Comparison of ENCODE assay signal across 8 cellular contexts in genomic region chr9:89178162-89179120, GRCh38. TPM values are rescaled to one million over a fixed set of nuclear protein-coding genes. Genes with fewer than 3 reads are reported as not detected.
DNase-seq lines count a peak whose midpoint lies in the region; ATAC-seq, FAIRE-seq and TF ChIP-seq lines count a peak whose summit lies in the region.
"Had no signal": no experiment of that assay in that cellular context is flagged by ENCODE, and none has a peak within 500 bp of the region (broad histone marks: within the 10 kb centered on the region; RNA-seq: fewer than 3 reads in every experiment).

Gene SHC3, minus strand, starts transcription at chr9:89178818. Its CDS starts 358 bp downstream, at chr9:89178460.

- no peaks in the 10 kb centered on the region for H3K9me3 Mint-ChIP-seq in WTC11

- peak within 1 kb of the TSS; percentile 93 for H3K27ac ChIP-seq in HCT116 (ENCODE audit: low read depth, low read length)
- no peak within 1 kb of the TSS for H3K27ac ChIP-seq in skeletal muscle tissue (ENCODE audit: low read depth, low read length)

- ATAC-seq in HCT116 (no peak), WTC11 (peak; percentile 24)

- POLR2A ChIA-PET in HCT116 (lab: Charles Lee) (no interaction called here), WTC11 (lab: Charles Lee) (interaction anchor here (1.3 kb wide), 1 partner anchor 34 kb away, joined by 3 read pairs; no protein-coding TSS in a partner anchor)

- no peaks in the 10 kb centered on the region for H4K20me1 ChIP-seq in HCT116 (ENCODE audit: insufficient read depth)

- H3K4me3 Mint-ChIP-seq in WTC11: peak within 1 kb of the TSS; percentile 77

- peak within 1 kb of the TSS; percentile 34 to 51 for H3K4me3 ChIP-seq in HCT116 (replicated peaks in 1 of 2; ENCODE audit: low read depth in 1 of 2, low read length in 2 of 2)
- peak within 1 kb of the TSS; percentile 66 to 78 (median 77) for H3K4me3 ChIP-seq in skeletal muscle tissue (ENCODE audit: low read length in 3 of 3)

- H3K4me1 Mint-ChIP-seq in WTC11: peaks cover 54% of the 10 kb centered on the region

- H3K4me1 ChIP-seq in HCT116 (ENCODE audit: control insufficient read depth in 1 of 2, insufficient read depth in 2 of 2, low read length in 2 of 2) (peaks cover 23% of the 10 kb centered on the region in 2 experiments; a peak in 3 of 4 replicates), skeletal muscle tissue (ENCODE audit: control insufficient read depth in 3 of 3, insufficient read depth in 3 of 3, low read length in 3 of 3) (peaks cover 22 to 27% (median 24%) of the 10 kb centered on the region in 3 donors)

- FAIRE-seq in H54 (lab: Jason Lieb, UNC): no peak

- no peak for TF ChIP-seq RAD21 in HCT116 (IDR thresholded peaks at IDR 0.05; ENCODE audit: low read depth)

- no peaks in the 10 kb centered on the region for H3K79me2 ChIP-seq in HCT116 (ENCODE audit: insufficient read depth, low read length)

- BruUV-seq in HCT116 (replicated peaks; lab: Mats Ljungman, UMichigan): no TSS peak

- TF ChIP-seq POLR2A in HCT116 (IDR thresholded peaks at IDR 0.05; ENCODE audit: borderline replicate concordance, extremely low read depth, insufficient read depth, insufficient read length): no peak
- no peak for TF ChIP-seq POLR2A in H54 (IDR thresholded peaks at IDR 0.05; ENCODE audit: low read depth, low read length)

- intact Hi-C loops in HCT116 (cut with micrococcal nuclease): no loop called here

- H3K9ac ChIP-seq in HCT116 (ENCODE audit: low read length): peak within 1 kb of the TSS; percentile 53
- peak within 1 kb of the TSS; percentile 55 to 76 (median 65) for H3K9ac ChIP-seq in skeletal muscle tissue (ENCODE audit: low read depth in 1 of 3, low read length in 3 of 3)

- TF ChIP-seq CTCF in HCT116 (IDR thresholded peaks at IDR 0.05 in 2 of 3, conservative IDR thresholded peaks at IDR 0.05 in 1 of 3; ENCODE audit: borderline replicate concordance in 1 of 3, insufficient read depth in 1 of 3, low read depth in 2 of 3, low read length in 2 of 3): no peak
- no peak for TF ChIP-seq CTCF in WTC11 (IDR thresholded peaks at IDR 0.05)

- DNase-seq in HCT116 (ENCODE audit: low read depth, low spot score): no peak
- DNase-seq in WTC11 (ENCODE audit: low spot score): peak; percentile 54
- peak; percentile 41 for DNase-seq in iPS DF 4.7 (ENCODE audit: extremely low read depth, low spot score)
- DNase-seq in stimulated activated CD4-positive, alpha-beta T cell treated with anti-CD3 and anti-CD28 coated beads, Interleukin-4, amount 100 ng/mL, for 4 hours: no peak
- no peak for DNase-seq in NCI-H1105 treated with DMSO at 0.1 percent for 48 hours (lab: John Stamatoyannopoulos, UW)
- DNase-seq in H54 (ENCODE audit: insufficient read length, low spot score): no peak

- H3K27me3 ChIP-seq in HCT116 (ENCODE audit: insufficient read depth, low read length) (no peaks in the 10 kb centered on the region), skeletal muscle tissue (ENCODE audit: control insufficient read depth in 3 of 3, insufficient read depth in 3 of 3, low read length in 3 of 3) (peaks cover 24 to 35% (median 31%) of the 10 kb centered on the region in 3 donors)

- CTCF ChIA-PET in HCT116 (lab: Charles Lee) (no interaction called here), WTC11 (lab: Charles Lee) (interaction anchor here (1.3 to 1.9 kb wide), 2 partner anchors 55 to 101 kb away, joined by 4 to 6 read pairs; no protein-coding TSS in a partner anchor)

- H3K4me2 ChIP-seq in HCT116 (ENCODE audit: low read length): peak within 1 kb of the TSS; percentile 76

- H3K9me3 ChIP-seq in HCT116 (ENCODE audit: control insufficient read depth in 1 of 2, insufficient read depth in 1 of 2, low read depth in 1 of 2, low read length in 2 of 2) (no peaks in the 10 kb centered on the region), skeletal muscle tissue (ENCODE audit: control insufficient read depth in 3 of 3, low read length in 3 of 3) (no peaks in the 10 kb centered on the region)

- RAD21 ChIA-PET in HCT116 (lab: Charles Lee; ENCODE audit: low non-redundant PET in 1 of 2, low total read pairs in 2 of 2, uncharacterized antibody in 2 of 2, unreplicated experiment in 2 of 2): no interaction called here

- no peaks in the 10 kb centered on the region for H3K36me3 Mint-ChIP-seq in WTC11

- peak within 1 kb of the TSS; percentile 99 for H3K27ac Mint-ChIP-seq in WTC11

- no peaks in the 10 kb centered on the region for H3K9me2 ChIP-seq in HCT116 (ENCODE audit: insufficient read depth)

- no peaks in the 10 kb centered on the region for H3K36me3 ChIP-seq in HCT116 (ENCODE audit: control insufficient read depth in 1 of 2, insufficient read depth in 2 of 2, low read length in 2 of 2)
- no peaks in the 10 kb centered on the region for H3K36me3 ChIP-seq in skeletal muscle tissue (ENCODE audit: control insufficient read depth in 3 of 3, insufficient read depth in 3 of 3, low read length in 3 of 3)

- H3K27me3 Mint-ChIP-seq in WTC11 (ENCODE audit: low read depth): peaks cover 22% of the 10 kb centered on the region

- peak within 1 kb of the TSS; percentile 72 for H2AFZ ChIP-seq in HCT116 (ENCODE audit: low read depth, low read length, poor library complexity, severe bottlenecking)

TF ChIP-seq in HCT116, 20 proteins besides CTCF, POLR2A, EP300 and RAD21 (continues in another document):
- no peak for TF ChIP-seq JUND (IDR thresholded peaks at IDR 0.05)
- TF ChIP-seq MAX (IDR thresholded peaks at IDR 0.05): no peak
- no peak for TF ChIP-seq ZNF274 (IDR thresholded peaks at IDR 0.05; ENCODE audit: low read depth, low read length)
- TF ChIP-seq EZH2 (IDR thresholded peaks at IDR 0.05): no peak
- TF ChIP-seq ZBTB33 (IDR thresholded peaks at IDR 0.05; ENCODE audit: extremely low read depth, insufficient replicate concordance, low read length): no peak
- TF ChIP-seq ATF3 (IDR thresholded peaks at IDR 0.05): no peak
- TF ChIP-seq SP1 (IDR thresholded peaks at IDR 0.05; ENCODE audit: low read depth): no peak
- no peak for TF ChIP-seq EZH2phosphoT487 (IDR thresholded peaks at IDR 0.05; ENCODE audit: borderline replicate concordance)
- TF ChIP-seq CEBPB (IDR thresholded peaks at IDR 0.05; ENCODE audit: low read depth): no peak

TF ChIP-seq in WTC11, 78 proteins besides CTCF, POLR2A, EP300 and RAD21 (continues in another document):
- TF ChIP-seq IRF1 (CRISPR knock-in tag; IDR thresholded peaks at IDR 0.05) (peak; percentile 57; the same call in 1 of the 2 replicates), ETV6 (CRISPR knock-in tag; IDR thresholded peaks at IDR 0.05) (peak; percentile 55; the same call in 1 of the 2 replicates), CDX4 (CRISPR knock-in tag; IDR thresholded peaks at IDR 0.05; ENCODE audit: borderline replicate concordance) (no peak), ZNF219 (CRISPR knock-in tag; IDR thresholded peaks at IDR 0.05; ENCODE audit: borderline replicate concordance) (0 out of 2 replicates have a peak, but pooled peaks have one; percentile 30), TEAD4 (CRISPR knock-in tag; IDR thresholded peaks at IDR 0.05) (0 out of 2 replicates have a peak, but pooled peaks have one; percentile 45), NR1H2 (CRISPR knock-in tag; IDR thresholded peaks at IDR 0.05) (no peak), PRRX2 (CRISPR knock-in tag; IDR thresholded peaks at IDR 0.05) (no peak), NR3C1 (CRISPR knock-in tag; conservative IDR thresholded peaks at IDR 0.05; ENCODE audit: low read depth) (no peak), ZNF121 (CRISPR knock-in tag; IDR thresholded peaks at IDR 0.05) (peak; percentile 97), ERG (CRISPR knock-in tag; IDR thresholded peaks at IDR 0.05) (no peak), E2F1 (CRISPR knock-in tag; IDR thresholded peaks at IDR 0.05) (0 out of 2 replicates have a peak, but pooled peaks have one; percentile 11)

RNA-seq across cellular contexts. Expression of gene SHC3, which starts in this region (rescaled TPM):
- total RNA-seq in HCT116 (2021; ENCODE audit: unreplicated experiment) (0.27 TPM), WTC11 (2021) (4.2 to 5.1 TPM (median 4.9 TPM) in 3 replicates), skeletal muscle tissue (0.52 TPM)
- polyA plus RNA-seq in HCT116 (2012): 0.09 and 0.16 TPM in 2 replicates
- total RNA-seq: T-helper 1 cell treated with Interleukin-12 subunit alpha and Interleukin-12 subunit beta and Interleukin-4 antibody, amounts not matched to agents 30 ng/mL and 1 ng/mL, for 36 hours had no signal

Comparison
In these comparisons a context has a peak if more than half of its experiments do, and no peak if none do; other contexts are left out.
1. DNase-seq: peak in WTC11 (single experiment) and iPS DF 4.7 (single experiment); none in HCT116 (single experiment), stimulated activated CD4-positive, alpha-beta T cell treated with anti-CD3 and anti-CD28 coated beads, Interleukin-4, amount 100 ng/mL, for 4 hours (0 of 2), NCI-H1105 treated with DMSO at 0.1 percent for 48 hours (single experiment) and H54 (single experiment).
2. Of the 4 proteins assayed by ChIP-seq in both WTC11 and HCT116: peak only in WTC11: MAX; only in HCT116: none; in both: none; in neither: 3.